11 cellular contexts compared by ENCODE assay signal in the genomic region with DNA sequence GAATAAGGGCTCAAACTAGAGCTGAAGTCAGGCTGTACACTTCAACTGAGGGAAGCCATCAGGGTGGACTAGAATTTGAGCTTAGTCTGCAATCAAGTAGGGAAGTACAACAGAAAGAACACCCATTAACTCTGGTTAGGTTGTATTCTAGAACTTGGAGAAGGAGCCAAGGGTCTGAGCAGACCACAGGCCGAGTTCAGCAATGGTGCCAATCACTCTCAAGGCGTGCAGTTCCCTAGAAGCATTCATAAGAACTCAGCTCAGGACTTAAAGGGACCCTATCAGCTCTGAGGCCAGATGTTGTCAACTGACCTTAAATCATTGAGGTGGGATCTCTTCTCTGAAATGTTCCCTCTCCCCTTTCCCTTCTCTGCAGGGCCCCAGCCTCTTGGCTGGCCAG.
DNase-seq lines count a peak whose midpoint lies in the region; ATAC-seq and TF ChIP-seq lines count a peak whose summit lies in the region.
"Had no signal": no experiment of that assay in that cellular context is flagged by ENCODE, and none has a peak within 500 bp of the region (broad histone marks: within the 10 kb centered on the region; RNA-seq: fewer than 3 reads in every experiment).

No MANE protein-coding gene starts in this region.

- no peaks in the 10 kb centered on the region for H4K20me1 ChIP-seq in DND-41 (ENCODE audit: insufficient read depth, low read length)
- no peaks in the 10 kb centered on the region for H4K20me1 ChIP-seq in PC-9 (ENCODE audit: insufficient read depth)

- no peak for DNase-seq in DND-41
- DNase-seq in PC-9 = no peak
- no peak for DNase-seq in spleen
- DNase-seq: activated gamma-delta T cell; Karpas-422; NCI-H526 treated with DMSO at 0.1 percent for 48 hours; stimulated activated CD4-positive, alpha-beta T cell treated with anti-CD3 and anti-CD28 coated beads, Interleukin-2, amount 100 ng/mL, for 24 hours had no signal

- WGBS in gastroesophageal sphincter (ENCODE audit: low coverage in 1 of 2), 2 donors = 83 to 86% methylated on average over 2 of the region's 2 CpGs
- WGBS in spleen, 5 donors = 62 to 76% (median 74%) methylated on average over 2 of the region's 2 CpGs

- H3K79me2 ChIP-seq in DND-41 (ENCODE audit: insufficient read depth, low read length) (peaks cover 40% of the 10 kb centered on the region), PC-9 (ENCODE audit: low read depth) (no peaks in the 10 kb centered on the region)

- H3K4me2 ChIP-seq in DND-41 (ENCODE audit: insufficient read depth, low read length) = no peak overlapping the region
- H3K4me2 ChIP-seq in PC-9 = peak overlapping the region; percentile 66

- POLR2A ChIA-PET in PC-9 (lab: Charles Lee; ENCODE audit: unreplicated experiment) = interaction anchor here (0.6 kb wide), 1 partner anchor 34 kb away, joined by 3 read pairs; no protein-coding TSS in a partner anchor

- H2AFZ ChIP-seq in DND-41 (ENCODE audit: low read depth, low read length) (no peak overlapping the region), PC-9 (no peak overlapping the region)

- no peaks in the 10 kb centered on the region for H3K9me3 ChIP-seq in DND-41 (ENCODE audit: insufficient read depth, low read length, severe bottlenecking)
- no peaks in the 10 kb centered on the region for H3K9me3 ChIP-seq in PC-9 (ENCODE audit: insufficient read depth, low read depth)
- H3K9me3 ChIP-seq in gastroesophageal sphincter = no peaks in the 10 kb centered on the region
- no peaks in the 10 kb centered on the region for H3K9me3 ChIP-seq in spleen

- CTCF ChIA-PET in PC-9 (lab: Charles Lee) = interaction anchor here (0.6 to 0.9 kb wide), 3 partner anchors 100 to 300 kb away, joined by 3 read pairs; no protein-coding TSS in a partner anchor

- intact Hi-C loops in PC-9 (cut with micrococcal nuclease; ENCODE audit: unreplicated experiment) = no loop called here
- intact Hi-C loops in spleen (cut with DNase I; ENCODE audit: low total_unique reads) = loop anchor here (10.0 kb wide), 1 partner anchor 356 kb away; no protein-coding TSS in a partner anchor

- no peaks in the 10 kb centered on the region for H3K27me3 ChIP-seq in DND-41 (ENCODE audit: insufficient read depth, low read length, poor library complexity)
- no peaks in the 10 kb centered on the region for H3K27me3 ChIP-seq in PC-9 (ENCODE audit: insufficient read depth, low read depth)
- H3K27me3 ChIP-seq in gastroesophageal sphincter = no peaks in the 10 kb centered on the region
- H3K27me3 ChIP-seq in spleen (replicated peaks in 1 of 7) = no peaks in the 10 kb centered on the region

- peaks cover 29% of the 10 kb centered on the region; the same call in 1 of the 2 replicates for H3F3A ChIP-seq in PC-9 (ENCODE audit: insufficient read depth, low read depth)

- no peak for TF ChIP-seq EP300 in gastroesophageal sphincter (IDR thresholded peaks at IDR 0.05)

- ATAC-seq in DND-41 (ENCODE audit: insufficient read depth, low read depth) = no peak
- ATAC-seq in gastroesophageal sphincter = no peak
- no peak for ATAC-seq in HG02759 (IDR thresholded peaks at IDR 0.05; ENCODE audit: unreplicated experiment)
- ATAC-seq in HG03039 (IDR thresholded peaks at IDR 0.05; ENCODE audit: unreplicated experiment) = no peak
- no peak for ATAC-seq in HG03432 (IDR thresholded peaks at IDR 0.05; ENCODE audit: unreplicated experiment)

- H3K4me1 ChIP-seq in DND-41 (ENCODE audit: insufficient read depth, low read length) = peaks cover 100% of the 10 kb centered on the region
- H3K4me1 ChIP-seq in PC-9 (replicated peaks; ENCODE audit: insufficient read depth) = peaks cover 55% of the 10 kb centered on the region
- H3K4me1 ChIP-seq in gastroesophageal sphincter = peaks cover 0 to 49% (median 12%) of the 10 kb centered on the region in 3 donors
- peaks cover 64 to 100% (median 87%) of the 10 kb centered on the region in 6 donors for H3K4me1 ChIP-seq in spleen

- H3K9me2 ChIP-seq in PC-9 (ENCODE audit: insufficient read depth) = no peaks in the 10 kb centered on the region

- TF ChIP-seq CTCF in DND-41 (IDR thresholded peaks at IDR 0.05; ENCODE audit: borderline replicate concordance, extremely low read depth, low read length, poor library complexity, severe bottlenecking) = no peak
- TF ChIP-seq CTCF in PC-9 (conservative IDR thresholded peaks at IDR 0.05) = no peak
- no peak for TF ChIP-seq CTCF in gastroesophageal sphincter (IDR thresholded peaks at IDR 0.05)
- peak in 1 of 11 experiments; percentile 4 for TF ChIP-seq CTCF in spleen (IDR thresholded peaks at IDR 0.05 in 8 of 11, conservative IDR thresholded peaks at IDR 0.05 in 3 of 11)

- H3K36me3 ChIP-seq in DND-41 (ENCODE audit: insufficient read depth, low read length) (no peaks in the 10 kb centered on the region), PC-9 (ENCODE audit: low read depth) (no peaks in the 10 kb centered on the region), gastroesophageal sphincter (no peaks in the 10 kb centered on the region), spleen (no peaks in the 10 kb centered on the region)

- H3K9ac ChIP-seq in DND-41 (ENCODE audit: low read depth, low read length) = peak overlapping the region; percentile 64

- H3K4me3 ChIP-seq in DND-41 (ENCODE audit: low read depth in 1 of 2, low read length in 2 of 2) (no peak overlapping the region), PC-9 (no peak overlapping the region), gastroesophageal sphincter (no peak overlapping the region), spleen (peak overlapping the region in 1 of 8 donors; percentile 49)

- no peak for TF ChIP-seq POLR2A in gastroesophageal sphincter (IDR thresholded peaks at IDR 0.05)
- TF ChIP-seq POLR2A in spleen (IDR thresholded peaks at IDR 0.05) = no peak

- peak overlapping the region; percentile 96 for H3K27ac ChIP-seq in DND-41 (ENCODE audit: low read length)
- H3K27ac ChIP-seq in PC-9 = no peak overlapping the region
- peak overlapping the region in 3 of 4 donors; percentile 51 to 76 (median 57) for H3K27ac ChIP-seq in gastroesophageal sphincter
- peak overlapping the region; percentile 85 to 99 (median 94) for H3K27ac ChIP-seq in spleen

- no TSS peak for BruUV-seq in PC-9 (replicated peaks; lab: Mats Ljungman, UMichigan)
